Comparison of ENCODE assay signal across 1 cellular context in genomic region chr16:12459401-12459791, GRCh38.
TF ChIP-seq lines count a peak whose summit lies in the region.

No MANE protein-coding gene starts in this region.

TF ChIP-seq in GM12878, 131 proteins besides CTCF, POLR2A, EP300 and RAD21 (continued from another document and continues in another):
- TF ChIP-seq REST (IDR thresholded peaks at IDR 0.05; ENCODE audit: low read depth, low read length): no peak
- TF ChIP-seq ZNF384 (IDR thresholded peaks at IDR 0.05; ENCODE audit: borderline replicate concordance, low read depth, low read length): no peak
- TF ChIP-seq NRF1 (conservative IDR thresholded peaks at IDR 0.05; ENCODE audit: low read depth, low read length): no peak
- no peak for TF ChIP-seq POLR2AphosphoS5 (IDR thresholded peaks at IDR 0.05; ENCODE audit: low read length)
- no peak for TF ChIP-seq FOXK2 (IDR thresholded peaks at IDR 0.05)
- no peak for TF ChIP-seq CUX1 (IDR thresholded peaks at IDR 0.05; ENCODE audit: insufficient replicate concordance, low read depth, low read length)
- TF ChIP-seq CREB1 (IDR thresholded peaks at IDR 0.05; ENCODE audit: low read depth): no peak
- TF ChIP-seq ATF7 (IDR thresholded peaks at IDR 0.05; ENCODE audit: low read depth): no peak
- TF ChIP-seq HDAC2 (IDR thresholded peaks at IDR 0.05): no peak
- no peak for TF ChIP-seq FOS (IDR thresholded peaks at IDR 0.05; ENCODE audit: borderline replicate concordance, extremely low read depth, insufficient read length)
- TF ChIP-seq STAT3 (IDR thresholded peaks at IDR 0.05; ENCODE audit: low read depth, low read length): no peak
- TF ChIP-seq TBL1XR1 (IDR thresholded peaks at IDR 0.05; ENCODE audit: low read depth, low read length): no peak
- TF ChIP-seq JUNB (IDR thresholded peaks at IDR 0.05): no peak
- TF ChIP-seq CREM (IDR thresholded peaks at IDR 0.05; ENCODE audit: low read depth): no peak
- 0 out of 2 replicates have a peak, but pooled peaks have one; percentile 6 for TF ChIP-seq RUNX3 (IDR thresholded peaks at IDR 0.05; ENCODE audit: low read length)
- no peak for TF ChIP-seq ZBTB33 (IDR thresholded peaks at IDR 0.05)
- no peak for TF ChIP-seq ZNF274 (IDR thresholded peaks at IDR 0.05; ENCODE audit: insufficient read depth, insufficient read length)
- TF ChIP-seq ZBTB40 (IDR thresholded peaks at IDR 0.05; ENCODE audit: borderline replicate concordance): no peak
- no peak for TF ChIP-seq MYB (IDR thresholded peaks at IDR 0.05; ENCODE audit: borderline replicate concordance, low read depth, low read length)
- TF ChIP-seq SMC3 (IDR thresholded peaks at IDR 0.05; ENCODE audit: borderline replicate concordance, low read length): no peak
- 0 out of 2 replicates have a peak, but pooled peaks have one; percentile 12 for TF ChIP-seq MAX (IDR thresholded peaks at IDR 0.05; ENCODE audit: low read depth, low read length)
- TF ChIP-seq SPI1 (IDR thresholded peaks at IDR 0.05; ENCODE audit: borderline replicate concordance, insufficient read depth, low read depth, low read length): peak; percentile 95
- peak in 1 of 2 experiments; percentile 55; a peak in 2 of 4 replicates for TF ChIP-seq BHLHE40 (IDR thresholded peaks at IDR 0.05; ENCODE audit: borderline replicate concordance in 1 of 2, low read depth in 2 of 2, low read length in 1 of 2)
- TF ChIP-seq SIN3A (IDR thresholded peaks at IDR 0.05; ENCODE audit: low read depth, low read length): no peak
- no peak for TF ChIP-seq RFX5 (IDR thresholded peaks at IDR 0.05; ENCODE audit: low read depth, low read length)
- TF ChIP-seq MTA2 (IDR thresholded peaks at IDR 0.05; ENCODE audit: low read depth): no peak
- TF ChIP-seq SREBF2 (IDR thresholded peaks at IDR 0.05; ENCODE audit: low read length): no peak
- no peak for TF ChIP-seq ESRRA (IDR thresholded peaks at IDR 0.05; ENCODE audit: low read length)
- TF ChIP-seq TCF12 (IDR thresholded peaks at IDR 0.05; ENCODE audit: low read depth, low read length): no peak
- no peak for TF ChIP-seq PAX5 (IDR thresholded peaks at IDR 0.05; ENCODE audit: borderline replicate concordance, low read depth, low read length)
- TF ChIP-seq KLF5 (IDR thresholded peaks at IDR 0.05; ENCODE audit: partially characterized antibody): no peak
- TF ChIP-seq IRF4 (IDR thresholded peaks at IDR 0.05; ENCODE audit: low read depth, low read length): peak; percentile 11; the same call in 1 of the 2 replicates
- TF ChIP-seq ZNF24 (IDR thresholded peaks at IDR 0.05): no peak
- no peak for TF ChIP-seq ZZZ3 (IDR thresholded peaks at IDR 0.05; ENCODE audit: control insufficient read depth, insufficient read length, low read depth)
- TF ChIP-seq USF1 (IDR thresholded peaks at IDR 0.05; ENCODE audit: borderline replicate concordance, extremely low read length, insufficient read depth, low read depth, low read length): no peak
- no peak for TF ChIP-seq SP1 (IDR thresholded peaks at IDR 0.05; ENCODE audit: low read depth, low read length)
- no peak for TF ChIP-seq NR2C2 (IDR thresholded peaks at IDR 0.05; ENCODE audit: borderline replicate concordance, control insufficient read depth, insufficient read length, low read depth)
- TF ChIP-seq EED (IDR thresholded peaks at IDR 0.05; ENCODE audit: low read depth): peak; percentile 72
- TF ChIP-seq BCL11A (IDR thresholded peaks at IDR 0.05; ENCODE audit: low read depth, low read length): no peak
- TF ChIP-seq ELK1 (IDR thresholded peaks at IDR 0.05; ENCODE audit: low read depth, low read length): no peak
- TF ChIP-seq BCL3 (IDR thresholded peaks at IDR 0.05; ENCODE audit: borderline replicate concordance, insufficient read depth, low read depth, low read length, poor library complexity, severe bottlenecking): no peak
